In genomic region chr10:46055771-46056170, GRCh38 we compare ENCODE assay signal across 36 cellular contexts. TPM values are rescaled to one million over a fixed set of nuclear protein-coding genes. Genes with fewer than 3 reads are reported as not detected.
"Had no signal": no experiment of that assay in that cellular context is flagged by ENCODE, and none has a peak within 500 bp of the region (broad histone marks: within the 10 kb centered on the region; RNA-seq: fewer than 3 reads in every experiment).

No MANE protein-coding gene starts in this region.

- H3K9ac ChIP-seq: SK-N-SH had no signal

- H3K27me3 Mint-ChIP-seq: activated naive CD8-positive, alpha-beta T cell treated with anti-CD3 and anti-CD28 coated beads for 36 hours had no signal

- H3K9me3 ChIP-seq: MG63, SJSA1, SK-N-SH had no signal

- H3K4me2 ChIP-seq: SK-N-SH had no signal

- H3K27ac Mint-ChIP-seq: activated CD4-positive, alpha-beta memory T cell treated with anti-CD3 and anti-CD28 coated beads, Interleukin-2, amount 10 ng/mL, durations not matched to agents 7 days and 5 days; activated CD8-positive, alpha-beta memory T cell treated with anti-CD3 and anti-CD28 coated beads, Interleukin-2, amount 10 ng/mL, durations not matched to agents 7 days and 5 days; activated naive CD8-positive, alpha-beta T cell treated with anti-CD3 and anti-CD28 coated beads for 36 hours; activated T-helper 17 cell treated with anti-CD3 and anti-CD28 coated beads, Interleukin-2, amount 50 U/mL, for 72 hours; T-helper 1 cell treated with Interleukin-12 subunit alpha and Interleukin-12 subunit beta and Interleukin-4 antibody, amounts not matched to agents 30 μg/mL and 1 μg/mL, for 36 hours; T-helper 2 cell treated with Interferon-gamma antibody and Interleukin-4, amounts not matched to agents 5 μg/mL and 100 μg/mL, for 36 hours; WTC11 had no signal

- H3K4me1 ChIP-seq: SJSA1 had no signal

- H3K4me1 Mint-ChIP-seq: activated CD4-positive, alpha-beta memory T cell treated with anti-CD3 and anti-CD28 coated beads, Interleukin-2, amount 10 ng/mL, durations not matched to agents 7 days and 5 days; activated T-helper 17 cell treated with anti-CD3 and anti-CD28 coated beads, Interleukin-2, amount 50 U/mL, for 72 hours; central memory CD8-positive, alpha-beta T cell had no signal

- ATAC-seq: activated CD8-positive, alpha-beta memory T cell treated with anti-CD3 and anti-CD28 coated beads, Interleukin-2, amount 10 ng/mL, durations not matched to agents 7 days and 5 days; activated T-helper 17 cell treated with anti-CD3 and anti-CD28 coated beads, Interleukin-2, amount 50 U/mL, for 72 hours; Panc1; WTC11 had no signal

- H3K27me3 ChIP-seq: cardiac muscle cell, MG63 had no signal

- H3K4me3 Mint-ChIP-seq: activated CD4-positive, alpha-beta memory T cell treated with anti-CD3 and anti-CD28 coated beads, Interleukin-2, amount 10 ng/mL, durations not matched to agents 7 days and 5 days; activated CD8-positive, alpha-beta memory T cell treated with anti-CD3 and anti-CD28 coated beads, Interleukin-2, amount 10 ng/mL, durations not matched to agents 7 days and 5 days; activated naive CD8-positive, alpha-beta T cell treated with anti-CD3 and anti-CD28 coated beads for 36 hours; activated T-helper 17 cell treated with anti-CD3 and anti-CD28 coated beads, Interleukin-2, amount 50 U/mL, for 72 hours; central memory CD8-positive, alpha-beta T cell; T-helper 1 cell treated with Interleukin-12 subunit alpha and Interleukin-12 subunit beta and Interleukin-4 antibody, amounts not matched to agents 30 μg/mL and 1 μg/mL, for 36 hours; T-helper 2 cell treated with Interferon-gamma antibody and Interleukin-4, amounts not matched to agents 5 μg/mL and 100 μg/mL, for 36 hours; WTC11 had no signal

- H3K4me3 ChIP-seq: cardiac muscle cell, MG63, SJSA1 had no signal

- H3K36me3 Mint-ChIP-seq: WTC11 had no signal

- DNase-seq: activated CD4-positive, alpha-beta memory T cell treated with anti-CD3 and anti-CD28 coated beads, Interleukin-2, amount 10 ng/mL, durations not matched to agents 7 days and 5 days; activated CD4-positive, alpha-beta T cell treated with anti-CD3 and anti-CD28 coated beads for 48 hours; activated CD4-positive, CD25-positive, alpha-beta regulatory T cell treated with anti-CD3 and anti-CD28 coated beads, Interleukin-2, amount 50 U/mL, for 72 hours; activated CD8-positive, alpha-beta memory T cell treated with anti-CD3 and anti-CD28 coated beads for 24 hours; activated CD8-positive, alpha-beta memory T cell treated with anti-CD3 and anti-CD28 coated beads, Interleukin-2, amount 10 ng/mL, durations not matched to agents 7 days and 5 days; activated CD8-positive, alpha-beta memory T cell treated with anti-CD3 and anti-CD28 coated beads, Interleukin-2, amount 50 U/mL, for 48 hours; activated effector memory CD4-positive, alpha-beta T cell treated with anti-CD3 and anti-CD28 coated beads, Interleukin-2, amount 50 U/mL, for 16 hours; activated naive CD4-positive, alpha-beta T cell; activated naive CD4-positive, alpha-beta T cell treated with anti-CD3 and anti-CD28 coated beads, Interleukin-2, amount 50 U/mL, for 16 hours; activated naive CD8-positive, alpha-beta T cell treated with anti-CD3 and anti-CD28 coated beads for 36 hours; activated T-cell treated with anti-CD3 and anti-CD28 coated beads, Interleukin-2, amount 50 U/mL, for 48 hours; amniotic stem cell; brain microvascular endothelial cell; Karpas-422; MG63; NCI-H1048; NCI-H1105 treated with DMSO at 0.1 percent for 48 hours; NCI-H1436; NCI-H1694; NCI-H1930; NCI-H2081 treated with DMSO at 0.1 percent for 48 hours; NCI-H226; NCI-H446 treated with DMSO at 0.1 percent for 48 hours; NCI-H524; SHP77; SK-N-SH had no signal

- H3K27ac ChIP-seq: brain microvascular endothelial cell, cardiac muscle cell, SJSA1 had no signal

- H3K36me3 ChIP-seq: brain microvascular endothelial cell, cardiac muscle cell, MG63, SJSA1 had no signal

- H3K9me3 Mint-ChIP-seq: activated T-helper 17 cell treated with anti-CD3 and anti-CD28 coated beads, Interleukin-2, amount 50 U/mL, for 72 hours; T-helper 2 cell treated with Interferon-gamma antibody and Interleukin-4, amounts not matched to agents 5 μg/mL and 100 μg/mL, for 36 hours had no signal

RNA-seq across cellular contexts. Expression of gene MSMB, which starts 9.7 kb away (rescaled TPM):
- total RNA-seq: activated CD4-positive, alpha-beta memory T cell treated with anti-CD3 and anti-CD28 coated beads, Interleukin-2, amount 10 ng/mL, durations not matched to agents 7 days and 5 days; activated CD8-positive, alpha-beta memory T cell treated with anti-CD3 and anti-CD28 coated beads, Interleukin-2, amount 10 ng/mL, durations not matched to agents 7 days and 5 days; activated naive CD8-positive, alpha-beta T cell treated with anti-CD3 and anti-CD28 coated beads for 36 hours; activated T-helper 17 cell treated with anti-CD3 and anti-CD28 coated beads, Interleukin-2, amount 50 U/mL, for 72 hours; aorta; cardiac muscle cell; RPMI7951; SJSA1; WTC11 had no signal
